Comparison of ENCODE assay signal across 7 cellular contexts in the genomic region with DNA sequence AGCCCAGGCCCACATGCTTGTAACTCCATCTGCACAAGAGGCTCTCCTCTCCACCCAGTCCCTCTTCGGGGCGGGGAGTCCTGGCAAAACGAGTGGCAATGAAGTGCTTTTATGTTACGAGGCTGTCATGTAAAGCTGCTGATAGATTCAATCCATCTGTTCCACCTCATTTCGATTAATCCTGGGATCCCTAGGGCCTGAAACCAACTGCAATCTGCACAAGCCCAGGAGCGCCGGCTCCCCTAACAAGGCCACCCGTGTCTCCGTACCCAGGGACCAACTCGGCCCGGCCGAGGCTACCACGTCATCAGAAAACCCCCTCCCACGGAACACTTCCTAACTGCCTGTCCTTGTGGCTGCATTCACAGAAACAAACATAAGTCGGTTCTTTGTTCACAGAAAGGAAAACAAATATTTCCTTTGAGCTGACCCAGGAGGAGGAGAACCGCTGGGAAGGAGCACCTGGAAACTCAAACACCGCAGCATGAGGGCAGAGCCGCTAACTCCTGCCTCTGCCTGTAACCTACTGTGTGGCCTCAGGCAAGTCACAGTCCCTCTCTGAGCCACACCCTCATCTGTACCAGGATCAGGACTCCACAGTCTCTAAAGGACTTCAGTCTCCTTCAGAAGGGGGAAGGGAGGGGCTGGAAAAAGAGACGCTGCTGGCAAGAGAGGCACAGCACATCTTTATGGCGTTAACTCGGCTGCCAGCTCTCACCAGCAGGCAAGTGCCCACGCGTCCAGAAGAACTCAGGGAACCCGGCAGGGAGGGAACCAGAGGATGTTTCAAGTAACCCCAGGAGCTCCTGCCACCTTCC. TPM values are rescaled to one million over a fixed set of nuclear protein-coding genes. Genes with fewer than 3 reads are reported as not detected.
A peak's percentile ranks its signal among the peaks of the same experiment; 100 is the strongest.
DNase-seq lines count a peak whose midpoint lies in the region; ATAC-seq and TF ChIP-seq lines count a peak whose summit lies in the region.

No MANE protein-coding gene starts in this region.

- H3K27me3 ChIP-seq in RWPE2 (ENCODE audit: insufficient read depth, poor library complexity, severe bottlenecking) (no peaks in the 10 kb centered on the region), H7 (ENCODE audit: control insufficient read depth, insufficient read depth, low read length) (no peaks in the 10 kb centered on the region)

- intact Hi-C loops in posterior vena cava (cut with DNase I), result no loop called here

- peak; percentile 51 for ATAC-seq in RWPE2 (ENCODE audit: low read depth)
- no peak for ATAC-seq in effector memory CD8-positive, alpha-beta T cell (replicated peaks)
- ATAC-seq in stimulated activated memory B cell treated with anti-CD40 and anti-IgM and Interleukin-4, amounts not matched to agents 10 μg/mL and 1 μg/mL and 100 μg/mL, for 72 hours, result no peak

- H3K27ac ChIP-seq in RWPE2 (ENCODE audit: poor library complexity, severe bottlenecking), result peak overlapping the region; percentile 6

- no peaks in the 10 kb centered on the region for H3K9me3 ChIP-seq in RWPE2 (ENCODE audit: severe bottlenecking)

- H3K4me1 ChIP-seq in RWPE2 (ENCODE audit: insufficient read depth, poor library complexity, severe bottlenecking), result peaks cover 39% of the 10 kb centered on the region

- TF ChIP-seq CTCF in RWPE2 (IDR thresholded peaks at IDR 0.05; ENCODE audit: poor library complexity, severe bottlenecking), result no peak

- H3K4me3 ChIP-seq in RWPE2 (ENCODE audit: severe bottlenecking) (no peak overlapping the region), H7 (ENCODE audit: insufficient read depth, low read depth, low read length) (no peak overlapping the region)

- H3K36me3 Mint-ChIP-seq in effector memory CD8-positive, alpha-beta T cell (ENCODE audit: insufficient read depth), result peaks cover 75% of the 10 kb centered on the region
- H3K36me3 Mint-ChIP-seq in stimulated activated memory B cell treated with anti-CD40 and anti-IgM and Interleukin-4, amounts not matched to agents 10 μg/mL and 1 μg/mL and 100 μg/mL, for 72 hours, result peaks cover 6% of the 10 kb centered on the region

- H3K4me1 Mint-ChIP-seq in effector memory CD8-positive, alpha-beta T cell (ENCODE audit: low read depth in 2 of 2), result peaks cover 90 to 91% of the 10 kb centered on the region in 2 donors
- peaks cover 100% of the 10 kb centered on the region for H3K4me1 Mint-ChIP-seq in stimulated activated memory B cell treated with anti-CD40 and anti-IgM and Interleukin-4, amounts not matched to agents 10 μg/mL and 1 μg/mL and 100 μg/mL, for 72 hours

- no peaks in the 10 kb centered on the region for H3K9me3 Mint-ChIP-seq in effector memory CD8-positive, alpha-beta T cell
- no peaks in the 10 kb centered on the region for H3K9me3 Mint-ChIP-seq in stimulated activated memory B cell treated with anti-CD40 and anti-IgM and Interleukin-4, amounts not matched to agents 10 μg/mL and 1 μg/mL and 100 μg/mL, for 72 hours

- peak overlapping the region; percentile 92 to 99 for H3K27ac Mint-ChIP-seq in effector memory CD8-positive, alpha-beta T cell
- peak overlapping the region; percentile 94 for H3K27ac Mint-ChIP-seq in stimulated activated memory B cell treated with anti-CD40 and anti-IgM and Interleukin-4, amounts not matched to agents 10 μg/mL and 1 μg/mL and 100 μg/mL, for 72 hours

- H3K27me3 Mint-ChIP-seq in effector memory CD8-positive, alpha-beta T cell, result no peaks in the 10 kb centered on the region
- H3K27me3 Mint-ChIP-seq in stimulated activated memory B cell treated with anti-CD40 and anti-IgM and Interleukin-4, amounts not matched to agents 10 μg/mL and 1 μg/mL and 100 μg/mL, for 72 hours, result no peaks in the 10 kb centered on the region

- peak; percentile 62 for DNase-seq in HT-29 (ENCODE audit: low spot score)
- DNase-seq in RWPE2 (ENCODE audit: low spot score), result no peak
- DNase-seq in effector memory CD8-positive, alpha-beta T cell, result no peak
- DNase-seq in H7, result no peak
- DNase-seq in KBM-7, result no peak
- DNase-seq in posterior vena cava (ENCODE audit: low spot score), result no peak

- peaks cover 4% of the 10 kb centered on the region; the same call in 1 of the 2 replicates for H3K36me3 ChIP-seq in RWPE2 (ENCODE audit: low read depth)
- H3K36me3 ChIP-seq in H7 (replicated peaks; ENCODE audit: control insufficient read depth, insufficient read depth, low read length), result no peaks in the 10 kb centered on the region

- peak overlapping the region; percentile 74 to 78 for H3K4me3 Mint-ChIP-seq in effector memory CD8-positive, alpha-beta T cell
- peak overlapping the region; percentile 24 for H3K4me3 Mint-ChIP-seq in stimulated activated memory B cell treated with anti-CD40 and anti-IgM and Interleukin-4, amounts not matched to agents 10 μg/mL and 1 μg/mL and 100 μg/mL, for 72 hours

- in situ Hi-C loops in KBM-7 (cut with MboI; ENCODE audit: low pct_unique_long_range_greater_than_20kb, low sequenced_read_pairs), result no loop called here

RNA-seq across cellular contexts. Expression of a gene that starts 47.8 kb away (rescaled TPM):
- total RNA-seq in HT-29 (2014; rRNA removed; shearing (Covaris generic)), result 41.7 and 45.3 TPM in 2 replicates
- 25.2 and 34.0 TPM in 2 replicates for total RNA-seq in H7 (2014; rRNA removed; shearing (Covaris generic))
- total RNA-seq in posterior vena cava, result 10 to 100 TPM in 1 of 2 donors, 1 to 10 TPM in 1; 7.2 to 14.9 TPM
